Comparison of ENCODE assay signal across 8 cellular contexts in genomic region chr16:334861-335632, GRCh38. TPM values are rescaled to one million over a fixed set of nuclear protein-coding genes. Genes with fewer than 3 reads are reported as not detected.
"Had no signal": no experiment of that assay in that cellular context is flagged by ENCODE, and none has a peak within 500 bp of the region (broad histone marks: within the 10 kb centered on the region; RNA-seq: fewer than 3 reads in every experiment).

No MANE protein-coding gene starts in this region.

RNA-seq across cellular contexts. Expression of gene PDIA2, which starts 52.1 kb away (rescaled TPM):
- total RNA-seq: activated CD4-positive, alpha-beta T cell treated with anti-CD3 and anti-CD28 coated beads, Interleukin-2, amount 10 ng/mL, durations not matched to agents 24 days and 14 days; activated CD8-positive, alpha-beta T cell treated with anti-CD3 and anti-CD28 coated beads for 36 hours; activated naive CD8-positive, alpha-beta T cell treated with anti-CD3 and anti-CD28 coated beads for 36 hours; activated T-helper 17 cell treated with anti-CD3 and anti-CD28 coated beads, Interleukin-2, amount 50 U/mL, for 72 hours; epithelial cell of proximal tubule; kidney; T-helper 1 cell treated with Interleukin-12 subunit alpha and Interleukin-12 subunit beta and Interleukin-4 antibody, amounts not matched to agents 30 ng/mL and 1 ng/mL, for 36 hours had no signal

RNA-seq across cellular contexts. Expression of gene ARHGDIG, which starts 54.7 kb away (rescaled TPM):
- total RNA-seq: activated CD4-positive, alpha-beta T cell treated with anti-CD3 and anti-CD28 coated beads, Interleukin-2, amount 10 ng/mL, durations not matched to agents 24 days and 14 days; activated CD8-positive, alpha-beta T cell treated with anti-CD3 and anti-CD28 coated beads for 36 hours; activated naive CD8-positive, alpha-beta T cell treated with anti-CD3 and anti-CD28 coated beads for 36 hours; activated T-helper 17 cell treated with anti-CD3 and anti-CD28 coated beads, Interleukin-2, amount 50 U/mL, for 72 hours; T-helper 1 cell treated with Interleukin-12 subunit alpha and Interleukin-12 subunit beta and Interleukin-4 antibody, amounts not matched to agents 30 ng/mL and 1 ng/mL, for 36 hours; tibial nerve had no signal
